1 cellular context compared by ENCODE assay signal in genomic region chr19:47124937-47125668, GRCh38.
A peak's percentile ranks its signal among the peaks of the same experiment; 100 is the strongest.
TF ChIP-seq lines count a peak whose summit lies in the region.

No MANE protein-coding gene starts in this region.

TF ChIP-seq in HepG2, 621 proteins besides CTCF, POLR2A, EP300 and RAD21 (continued from another document and continues in another):
- TF ChIP-seq FOXA1 (IDR thresholded peaks at IDR 0.05), result no peak
- peak; percentile 61 for TF ChIP-seq FOXA1 (CRISPR knock-in tag; IDR thresholded peaks at IDR 0.05)
- peak; percentile 35; the same call in 1 of the 2 replicates for TF ChIP-seq ELF3 (CRISPR knock-in tag; IDR thresholded peaks at IDR 0.05)
- TF ChIP-seq, protein P1, sequence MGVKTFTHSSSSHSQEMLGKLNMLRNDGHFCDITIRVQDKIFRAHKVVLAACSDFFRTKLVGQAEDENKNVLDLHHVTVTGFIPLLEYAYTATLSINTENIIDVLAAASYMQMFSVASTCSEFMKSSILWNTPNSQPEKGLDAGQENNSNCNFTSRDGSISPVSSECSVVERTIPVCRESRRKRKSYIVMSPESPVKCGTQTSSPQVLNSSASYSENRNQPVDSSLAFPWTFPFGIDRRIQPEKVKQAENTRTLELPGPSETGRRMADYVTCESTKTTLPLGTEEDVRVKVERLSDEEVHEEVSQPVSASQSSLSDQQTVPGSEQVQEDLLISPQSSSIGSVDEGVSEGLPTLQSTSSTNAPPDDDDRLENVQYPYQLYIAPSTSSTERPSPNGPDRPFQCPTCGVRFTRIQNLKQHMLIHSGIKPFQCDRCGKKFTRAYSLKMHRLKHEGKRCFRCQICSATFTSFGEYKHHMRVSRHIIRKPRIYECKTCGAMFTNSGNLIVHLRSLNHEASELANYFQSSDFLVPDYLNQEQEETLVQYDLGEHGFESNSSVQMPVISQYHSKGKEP (CRISPR knock-in tag; IDR thresholded peaks at IDR 0.05), result no peak
- TF ChIP-seq MEF2D (CRISPR knock-in tag; IDR thresholded peaks at IDR 0.05), result 0 out of 2 replicates have a peak, but pooled peaks have one; percentile 32
- TF ChIP-seq, protein P2, sequence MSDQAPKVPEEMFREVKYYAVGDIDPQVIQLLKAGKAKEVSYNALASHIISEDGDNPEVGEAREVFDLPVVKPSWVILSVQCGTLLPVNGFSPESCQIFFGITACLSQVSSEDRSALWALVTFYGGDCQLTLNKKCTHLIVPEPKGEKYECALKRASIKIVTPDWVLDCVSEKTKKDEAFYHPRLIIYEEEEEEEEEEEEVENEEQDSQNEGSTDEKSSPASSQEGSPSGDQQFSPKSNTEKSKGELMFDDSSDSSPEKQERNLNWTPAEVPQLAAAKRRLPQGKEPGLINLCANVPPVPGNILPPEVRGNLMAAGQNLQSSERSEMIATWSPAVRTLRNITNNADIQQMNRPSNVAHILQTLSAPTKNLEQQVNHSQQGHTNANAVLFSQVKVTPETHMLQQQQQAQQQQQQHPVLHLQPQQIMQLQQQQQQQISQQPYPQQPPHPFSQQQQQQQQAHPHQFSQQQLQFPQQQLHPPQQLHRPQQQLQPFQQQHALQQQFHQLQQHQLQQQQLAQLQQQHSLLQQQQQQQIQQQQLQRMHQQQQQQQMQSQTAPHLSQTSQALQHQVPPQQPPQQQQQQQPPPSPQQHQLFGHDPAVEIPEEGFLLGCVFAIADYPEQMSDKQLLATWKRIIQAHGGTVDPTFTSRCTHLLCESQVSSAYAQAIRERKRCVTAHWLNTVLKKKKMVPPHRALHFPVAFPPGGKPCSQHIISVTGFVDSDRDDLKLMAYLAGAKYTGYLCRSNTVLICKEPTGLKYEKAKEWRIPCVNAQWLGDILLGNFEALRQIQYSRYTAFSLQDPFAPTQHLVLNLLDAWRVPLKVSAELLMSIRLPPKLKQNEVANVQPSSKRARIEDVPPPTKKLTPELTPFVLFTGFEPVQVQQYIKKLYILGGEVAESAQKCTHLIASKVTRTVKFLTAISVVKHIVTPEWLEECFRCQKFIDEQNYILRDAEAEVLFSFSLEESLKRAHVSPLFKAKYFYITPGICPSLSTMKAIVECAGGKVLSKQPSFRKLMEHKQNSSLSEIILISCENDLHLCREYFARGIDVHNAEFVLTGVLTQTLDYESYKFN (CRISPR knock-in tag; conservative IDR thresholded peaks at IDR 0.05), result no peak
- TF ChIP-seq HMG20A (CRISPR knock-in tag; IDR thresholded peaks at IDR 0.05; ENCODE audit: borderline replicate concordance), result no peak
- TF ChIP-seq ZNF232 (CRISPR knock-in tag; IDR thresholded peaks at IDR 0.05; ENCODE audit: borderline replicate concordance), result no peak
- no peak for TF ChIP-seq ZNF850 (CRISPR knock-in tag; conservative IDR thresholded peaks at IDR 0.05)
- no peak for TF ChIP-seq ZNF775 (CRISPR knock-in tag; IDR thresholded peaks at IDR 0.05; ENCODE audit: borderline replicate concordance)
- TF ChIP-seq CENPT (CRISPR knock-in tag; IDR thresholded peaks at IDR 0.05; ENCODE audit: low read depth), result no peak
- no peak for TF ChIP-seq NR3C1 (CRISPR knock-in tag; IDR thresholded peaks at IDR 0.05)
- no peak for TF ChIP-seq TBX3 (IDR thresholded peaks at IDR 0.05; ENCODE audit: borderline replicate concordance)
- no peak for TF ChIP-seq MIER2 (CRISPR knock-in tag; IDR thresholded peaks at IDR 0.05)
- TF ChIP-seq MED1 (CRISPR knock-in tag; IDR thresholded peaks at IDR 0.05), result 0 out of 2 replicates have a peak, but pooled peaks have one; percentile 13
- TF ChIP-seq ETV5 (CRISPR knock-in tag; IDR thresholded peaks at IDR 0.05; ENCODE audit: borderline replicate concordance), result no peak
- TF ChIP-seq ZKSCAN5 (CRISPR knock-in tag; IDR thresholded peaks at IDR 0.05), result peak; percentile 85
- no peak for TF ChIP-seq JARID2 (CRISPR knock-in tag; IDR thresholded peaks at IDR 0.05; ENCODE audit: insufficient replicate concordance)
- peak; percentile 34; the same call in 1 of the 2 replicates for TF ChIP-seq ONECUT2 (CRISPR knock-in tag; IDR thresholded peaks at IDR 0.05)
- TF ChIP-seq, protein P3, sequence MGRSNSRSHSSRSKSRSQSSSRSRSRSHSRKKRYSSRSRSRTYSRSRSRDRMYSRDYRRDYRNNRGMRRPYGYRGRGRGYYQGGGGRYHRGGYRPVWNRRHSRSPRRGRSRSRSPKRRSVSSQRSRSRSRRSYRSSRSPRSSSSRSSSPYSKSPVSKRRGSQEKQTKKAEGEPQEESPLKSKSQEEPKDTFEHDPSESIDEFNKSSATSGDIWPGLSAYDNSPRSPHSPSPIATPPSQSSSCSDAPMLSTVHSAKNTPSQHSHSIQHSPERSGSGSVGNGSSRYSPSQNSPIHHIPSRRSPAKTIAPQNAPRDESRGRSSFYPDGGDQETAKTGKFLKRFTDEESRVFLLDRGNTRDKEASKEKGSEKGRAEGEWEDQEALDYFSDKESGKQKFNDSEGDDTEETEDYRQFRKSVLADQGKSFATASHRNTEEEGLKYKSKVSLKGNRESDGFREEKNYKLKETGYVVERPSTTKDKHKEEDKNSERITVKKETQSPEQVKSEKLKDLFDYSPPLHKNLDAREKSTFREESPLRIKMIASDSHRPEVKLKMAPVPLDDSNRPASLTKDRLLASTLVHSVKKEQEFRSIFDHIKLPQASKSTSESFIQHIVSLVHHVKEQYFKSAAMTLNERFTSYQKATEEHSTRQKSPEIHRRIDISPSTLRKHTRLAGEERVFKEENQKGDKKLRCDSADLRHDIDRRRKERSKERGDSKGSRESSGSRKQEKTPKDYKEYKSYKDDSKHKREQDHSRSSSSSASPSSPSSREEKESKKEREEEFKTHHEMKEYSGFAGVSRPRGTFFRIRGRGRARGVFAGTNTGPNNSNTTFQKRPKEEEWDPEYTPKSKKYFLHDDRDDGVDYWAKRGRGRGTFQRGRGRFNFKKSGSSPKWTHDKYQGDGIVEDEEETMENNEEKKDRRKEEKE (IDR thresholded peaks at IDR 0.05), result no peak
- TF ChIP-seq ZNF24 (IDR thresholded peaks at IDR 0.05), result no peak
- no peak for TF ChIP-seq ZNF333 (CRISPR knock-in tag; IDR thresholded peaks at IDR 0.05; ENCODE audit: borderline replicate concordance)
- TF ChIP-seq CENPBD1 (CRISPR knock-in tag; IDR thresholded peaks at IDR 0.05; ENCODE audit: borderline replicate concordance, low read depth), result no peak
- TF ChIP-seq GFI1 (CRISPR knock-in tag; IDR thresholded peaks at IDR 0.05; ENCODE audit: borderline replicate concordance), result 0 out of 2 replicates have a peak, but pooled peaks have one; percentile 30
- TF ChIP-seq HMGA1 (CRISPR knock-in tag; conservative IDR thresholded peaks at IDR 0.05), result no peak
- TF ChIP-seq ZNF354B (CRISPR knock-in tag; IDR thresholded peaks at IDR 0.05), result no peak
- no peak for TF ChIP-seq ZNF558 (CRISPR knock-in tag; IDR thresholded peaks at IDR 0.05; ENCODE audit: borderline replicate concordance)
- no peak for TF ChIP-seq ZNF407 (CRISPR knock-in tag; IDR thresholded peaks at IDR 0.05; ENCODE audit: not compliant biosample characterization)
- TF ChIP-seq NFKB2 (CRISPR knock-in tag; IDR thresholded peaks at IDR 0.05; ENCODE audit: borderline replicate concordance), result no peak
- no peak for TF ChIP-seq ZNF605 (CRISPR knock-in tag; IDR thresholded peaks at IDR 0.05)
- 0 out of 2 replicates have a peak, but pooled peaks have one; percentile 36 for TF ChIP-seq CREB3 (CRISPR knock-in tag; IDR thresholded peaks at IDR 0.05)
- no peak for TF ChIP-seq MAX (IDR thresholded peaks at IDR 0.05)
- TF ChIP-seq FOXA3 (CRISPR knock-in tag; IDR thresholded peaks at IDR 0.05), result peak; percentile 75
- TF ChIP-seq THAP11 (CRISPR knock-in tag; IDR thresholded peaks at IDR 0.05), result 0 out of 2 replicates have a peak, but pooled peaks have one; percentile 30
- TF ChIP-seq, protein P4, sequence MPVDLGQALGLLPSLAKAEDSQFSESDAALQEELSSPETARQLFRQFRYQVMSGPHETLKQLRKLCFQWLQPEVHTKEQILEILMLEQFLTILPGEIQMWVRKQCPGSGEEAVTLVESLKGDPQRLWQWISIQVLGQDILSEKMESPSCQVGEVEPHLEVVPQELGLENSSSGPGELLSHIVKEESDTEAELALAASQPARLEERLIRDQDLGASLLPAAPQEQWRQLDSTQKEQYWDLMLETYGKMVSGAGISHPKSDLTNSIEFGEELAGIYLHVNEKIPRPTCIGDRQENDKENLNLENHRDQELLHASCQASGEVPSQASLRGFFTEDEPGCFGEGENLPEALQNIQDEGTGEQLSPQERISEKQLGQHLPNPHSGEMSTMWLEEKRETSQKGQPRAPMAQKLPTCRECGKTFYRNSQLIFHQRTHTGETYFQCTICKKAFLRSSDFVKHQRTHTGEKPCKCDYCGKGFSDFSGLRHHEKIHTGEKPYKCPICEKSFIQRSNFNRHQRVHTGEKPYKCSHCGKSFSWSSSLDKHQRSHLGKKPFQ (CRISPR knock-in tag; IDR thresholded peaks at IDR 0.05; ENCODE audit: insufficient replicate concordance), result peak; percentile 86
- peak; percentile 38 for TF ChIP-seq GATAD2A (CRISPR knock-in tag; IDR thresholded peaks at IDR 0.05)
- TF ChIP-seq SOX6 (IDR thresholded peaks at IDR 0.05), result no peak
- TF ChIP-seq SOX6 (CRISPR knock-in tag; IDR thresholded peaks at IDR 0.05), result peak; percentile 22; the same call in 1 of the 2 replicates
- TF ChIP-seq HMGXB4 (CRISPR knock-in tag; IDR thresholded peaks at IDR 0.05; ENCODE audit: borderline replicate concordance in 1 of 2, low read depth in 1 of 2), result peak in 1 of 2 experiments; percentile 40; a peak in 1 of 4 replicates
- no peak for TF ChIP-seq HNRNPK (IDR thresholded peaks at IDR 0.05; ENCODE audit: low read depth, low read length, poor library complexity, severe bottlenecking)
- TF ChIP-seq ZNF766 (CRISPR knock-in tag; IDR thresholded peaks at IDR 0.05; ENCODE audit: borderline replicate concordance), result no peak
- peak; percentile 16; the same call in 1 of the 2 replicates for TF ChIP-seq ZNF614 (CRISPR knock-in tag; IDR thresholded peaks at IDR 0.05; ENCODE audit: borderline replicate concordance)
